In genomic region chr6:155256122-155256795, GRCh38 we compare ENCODE assay signal across 1 cellular context.
TF ChIP-seq lines count a peak whose summit lies in the region.

No MANE protein-coding gene starts in this region.

TF ChIP-seq in HepG2, 621 proteins besides CTCF, POLR2A, EP300 and RAD21:
- TF ChIP-seq MAFK (conservative IDR thresholded peaks at IDR 0.05 in 1 of 2, IDR thresholded peaks at IDR 0.05 in 1 of 2; ENCODE audit: low read length in 2 of 2), result 0 out of 4 replicates have a peak, but pooled peaks of 1 of the 2 experiments have one; percentile 2
- TF ChIP-seq AGO2 (optimal IDR thresholded peaks at IDR 0.05; ENCODE audit: low read depth, low read length), result peak; percentile 32
- no peak for TF ChIP-seq ZNF329 (CRISPR knock-in tag; IDR thresholded peaks at IDR 0.05; ENCODE audit: low read depth)
